1 cellular context compared by ENCODE assay signal in the genomic region with DNA sequence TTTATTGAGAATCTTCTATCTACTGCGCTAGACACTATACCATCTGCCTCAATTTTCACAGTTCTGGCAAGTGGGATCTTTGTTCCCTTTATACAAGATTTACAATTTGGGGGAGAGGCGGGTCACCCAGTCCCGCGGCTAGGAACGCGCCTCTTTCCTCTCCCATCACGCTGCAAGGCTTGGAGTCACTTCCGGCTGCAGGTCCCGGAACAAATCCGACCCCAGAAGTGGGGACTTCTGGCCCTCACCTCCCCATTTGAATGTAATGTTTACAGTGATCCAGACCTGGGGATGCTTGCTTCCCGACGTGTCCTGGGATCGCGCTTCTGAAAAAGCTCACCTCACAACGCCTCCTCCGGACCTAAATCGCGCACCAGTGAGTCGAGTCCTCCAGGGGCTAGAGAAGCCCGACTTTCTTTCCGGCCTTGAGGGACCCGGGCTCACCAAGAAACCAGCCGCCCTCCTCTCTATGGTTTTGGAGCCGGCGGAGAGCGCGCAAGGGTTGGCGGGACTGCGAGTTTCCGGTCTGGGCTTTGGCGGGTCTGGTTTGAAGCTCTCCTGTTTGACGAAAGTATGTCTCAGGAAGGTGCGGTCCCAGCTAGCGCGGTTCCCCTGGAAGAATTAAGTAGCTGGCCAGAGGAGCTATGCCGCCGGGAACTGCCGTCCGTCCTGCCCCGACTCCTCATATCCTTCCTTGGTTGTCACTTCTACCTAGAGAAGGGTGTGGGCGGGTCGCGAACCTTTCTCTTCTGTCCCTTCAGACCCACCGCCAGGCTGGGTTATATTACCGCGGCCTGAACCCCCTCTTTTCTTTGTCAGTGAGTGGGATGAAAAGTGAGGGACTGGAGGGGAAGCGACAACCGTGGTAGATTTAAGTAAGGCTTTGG.
TF ChIP-seq lines count a peak whose summit lies in the region.

TSS of gene METTL18 (minus strand) at position 378 of the 887 bp plus-strand sequence. CDS start 1,212 bp downstream, outside the sequence.

TF ChIP-seq in K562, 482 proteins besides CTCF, POLR2A, EP300 and RAD21 (continued from another document and continues in another):
- no peak for TF ChIP-seq ZNF280B (CRISPR knock-in tag; IDR thresholded peaks at IDR 0.05)
- TF ChIP-seq SMAD2 (IDR thresholded peaks at IDR 0.05; ENCODE audit: low read depth, low read length): no peak
- TF ChIP-seq, protein P1, sequence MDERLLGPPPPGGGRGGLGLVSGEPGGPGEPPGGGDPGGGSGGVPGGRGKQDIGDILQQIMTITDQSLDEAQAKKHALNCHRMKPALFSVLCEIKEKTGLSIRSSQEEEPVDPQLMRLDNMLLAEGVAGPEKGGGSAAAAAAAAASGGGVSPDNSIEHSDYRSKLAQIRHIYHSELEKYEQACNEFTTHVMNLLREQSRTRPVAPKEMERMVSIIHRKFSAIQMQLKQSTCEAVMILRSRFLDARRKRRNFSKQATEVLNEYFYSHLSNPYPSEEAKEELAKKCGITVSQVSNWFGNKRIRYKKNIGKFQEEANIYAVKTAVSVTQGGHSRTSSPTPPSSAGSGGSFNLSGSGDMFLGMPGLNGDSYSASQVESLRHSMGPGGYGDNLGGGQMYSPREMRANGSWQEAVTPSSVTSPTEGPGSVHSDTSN (CRISPR knock-in tag; IDR thresholded peaks at IDR 0.05; ENCODE audit: low read depth): no peak
- TF ChIP-seq, protein P1 (tag; conservative IDR thresholded peaks at IDR 0.05; ENCODE audit: low read depth): no peak
- no peak for TF ChIP-seq ZKSCAN3 (CRISPR knock-in tag; IDR thresholded peaks at IDR 0.05)
- TF ChIP-seq L3MBTL2 (IDR thresholded peaks at IDR 0.05): peak; percentile 63
- TF ChIP-seq, protein P2, sequence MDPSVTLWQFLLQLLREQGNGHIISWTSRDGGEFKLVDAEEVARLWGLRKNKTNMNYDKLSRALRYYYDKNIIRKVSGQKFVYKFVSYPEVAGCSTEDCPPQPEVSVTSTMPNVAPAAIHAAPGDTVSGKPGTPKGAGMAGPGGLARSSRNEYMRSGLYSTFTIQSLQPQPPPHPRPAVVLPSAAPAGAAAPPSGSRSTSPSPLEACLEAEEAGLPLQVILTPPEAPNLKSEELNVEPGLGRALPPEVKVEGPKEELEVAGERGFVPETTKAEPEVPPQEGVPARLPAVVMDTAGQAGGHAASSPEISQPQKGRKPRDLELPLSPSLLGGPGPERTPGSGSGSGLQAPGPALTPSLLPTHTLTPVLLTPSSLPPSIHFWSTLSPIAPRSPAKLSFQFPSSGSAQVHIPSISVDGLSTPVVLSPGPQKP (CRISPR knock-in tag; IDR thresholded peaks at IDR 0.05): no peak
- TF ChIP-seq KLF16 (IDR thresholded peaks at IDR 0.05): no peak
- TF ChIP-seq, protein P3, sequence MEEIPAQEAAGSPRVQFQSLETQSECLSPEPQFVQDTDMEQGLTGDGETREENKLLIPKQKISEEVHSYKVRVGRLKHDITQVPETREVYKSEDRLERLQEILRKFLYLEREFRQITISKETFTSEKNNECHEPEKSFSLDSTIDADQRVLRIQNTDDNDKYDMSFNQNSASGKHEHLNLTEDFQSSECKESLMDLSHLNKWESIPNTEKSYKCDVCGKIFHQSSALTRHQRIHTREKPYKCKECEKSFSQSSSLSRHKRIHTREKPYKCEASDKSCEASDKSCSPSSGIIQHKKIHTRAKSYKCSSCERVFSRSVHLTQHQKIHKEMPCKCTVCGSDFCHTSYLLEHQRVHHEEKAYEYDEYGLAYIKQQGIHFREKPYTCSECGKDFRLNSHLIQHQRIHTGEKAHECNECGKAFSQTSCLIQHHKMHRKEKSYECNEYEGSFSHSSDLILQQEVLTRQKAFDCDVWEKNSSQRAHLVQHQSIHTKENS (CRISPR knock-in tag; IDR thresholded peaks at IDR 0.05): no peak
- TF ChIP-seq JUND (IDR thresholded peaks at IDR 0.05; ENCODE audit: borderline replicate concordance, low read depth, low read length): no peak
- no peak; the same call in 2 of the 3 replicates for TF ChIP-seq JUND (tag; IDR thresholded peaks at IDR 0.05; ENCODE audit: borderline replicate concordance, low read depth, low read length)
- no peak for TF ChIP-seq USF2 (CRISPR knock-in tag; IDR thresholded peaks at IDR 0.05)
- TF ChIP-seq, protein P4, sequence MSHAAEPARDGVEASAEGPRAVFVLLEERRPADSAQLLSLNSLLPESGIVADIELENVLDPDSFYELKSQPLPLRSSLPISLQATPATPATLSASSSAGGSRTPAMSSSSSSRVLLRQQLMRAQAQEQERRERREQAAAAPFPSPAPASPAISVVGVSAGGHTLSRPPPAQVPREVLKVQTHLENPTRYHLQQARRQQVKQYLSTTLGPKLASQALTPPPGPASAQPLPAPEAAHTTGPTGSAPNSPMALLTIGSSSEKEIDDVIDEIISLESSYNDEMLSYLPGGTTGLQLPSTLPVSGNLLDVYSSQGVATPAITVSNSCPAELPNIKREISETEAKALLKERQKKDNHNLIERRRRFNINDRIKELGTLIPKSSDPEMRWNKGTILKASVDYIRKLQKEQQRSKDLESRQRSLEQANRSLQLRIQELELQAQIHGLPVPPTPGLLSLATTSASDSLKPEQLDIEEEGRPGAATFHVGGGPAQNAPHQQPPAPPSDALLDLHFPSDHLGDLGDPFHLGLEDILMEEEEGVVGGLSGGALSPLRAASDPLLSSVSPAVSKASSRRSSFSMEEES (CRISPR knock-in tag; IDR thresholded peaks at IDR 0.05): no peak
- 0 out of 2 replicates have a peak, but pooled peaks have one; percentile 30 for TF ChIP-seq ZNF445 (CRISPR knock-in tag; IDR thresholded peaks at IDR 0.05; ENCODE audit: low read depth)
- no peak for TF ChIP-seq MYBL2 (IDR thresholded peaks at IDR 0.05; ENCODE audit: low read depth)
- no peak for TF ChIP-seq MYBL2 (CRISPR knock-in tag; IDR thresholded peaks at IDR 0.05; ENCODE audit: borderline replicate concordance)
- TF ChIP-seq GATAD2A (IDR thresholded peaks at IDR 0.05): no peak
- TF ChIP-seq, protein P5, sequence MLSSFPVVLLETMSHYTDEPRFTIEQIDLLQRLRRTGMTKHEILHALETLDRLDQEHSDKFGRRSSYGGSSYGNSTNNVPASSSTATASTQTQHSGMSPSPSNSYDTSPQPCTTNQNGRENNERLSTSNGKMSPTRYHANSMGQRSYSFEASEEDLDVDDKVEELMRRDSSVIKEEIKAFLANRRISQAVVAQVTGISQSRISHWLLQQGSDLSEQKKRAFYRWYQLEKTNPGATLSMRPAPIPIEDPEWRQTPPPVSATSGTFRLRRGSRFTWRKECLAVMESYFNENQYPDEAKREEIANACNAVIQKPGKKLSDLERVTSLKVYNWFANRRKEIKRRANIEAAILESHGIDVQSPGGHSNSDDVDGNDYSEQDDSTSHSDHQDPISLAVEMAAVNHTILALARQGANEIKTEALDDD (IDR thresholded peaks at IDR 0.05): no peak
- TF ChIP-seq, protein P6, sequence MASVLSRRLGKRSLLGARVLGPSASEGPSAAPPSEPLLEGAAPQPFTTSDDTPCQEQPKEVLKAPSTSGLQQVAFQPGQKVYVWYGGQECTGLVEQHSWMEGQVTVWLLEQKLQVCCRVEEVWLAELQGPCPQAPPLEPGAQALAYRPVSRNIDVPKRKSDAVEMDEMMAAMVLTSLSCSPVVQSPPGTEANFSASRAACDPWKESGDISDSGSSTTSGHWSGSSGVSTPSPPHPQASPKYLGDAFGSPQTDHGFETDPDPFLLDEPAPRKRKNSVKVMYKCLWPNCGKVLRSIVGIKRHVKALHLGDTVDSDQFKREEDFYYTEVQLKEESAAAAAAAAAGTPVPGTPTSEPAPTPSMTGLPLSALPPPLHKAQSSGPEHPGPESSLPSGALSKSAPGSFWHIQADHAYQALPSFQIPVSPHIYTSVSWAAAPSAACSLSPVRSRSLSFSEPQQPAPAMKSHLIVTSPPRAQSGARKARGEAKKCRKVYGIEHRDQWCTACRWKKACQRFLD (CRISPR knock-in tag; IDR thresholded peaks at IDR 0.05): no peak; the same call in 1 of the 2 replicates
- TF ChIP-seq REST (CRISPR knock-in tag; IDR thresholded peaks at IDR 0.05; ENCODE audit: low read depth): no peak
- TF ChIP-seq MEIS2 (IDR thresholded peaks at IDR 0.05; ENCODE audit: partially characterized antibody): no peak
- TF ChIP-seq HDAC1 (IDR thresholded peaks at IDR 0.05): peak in 1 of 2 experiments; percentile 90; a peak in 2 of 4 replicates
- TF ChIP-seq CEBPB (tag; IDR thresholded peaks at IDR 0.05): no peak
- peak; percentile 51 for TF ChIP-seq HMGN3 (IDR thresholded peaks at IDR 0.05; ENCODE audit: borderline replicate concordance, extremely low read depth, insufficient read length, low read depth, low read length)
- no peak for TF ChIP-seq U2AF2 (optimal IDR thresholded peaks at IDR 0.05; ENCODE audit: low read depth, low read length)
- TF ChIP-seq PCBP1 (IDR thresholded peaks at IDR 0.05; ENCODE audit: low read depth, low read length, poor library complexity, severe bottlenecking): no peak
- TF ChIP-seq PHF20 (IDR thresholded peaks at IDR 0.05; ENCODE audit: partially characterized antibody): peak; percentile 90
- peak; percentile 33 for TF ChIP-seq BRD9 (IDR thresholded peaks at IDR 0.05; ENCODE audit: low read depth, partially characterized antibody)
- no peak for TF ChIP-seq BACH1 (tag; IDR thresholded peaks at IDR 0.05)
- no peak for TF ChIP-seq TCFL5 (CRISPR knock-in tag; conservative IDR thresholded peaks at IDR 0.05)
- TF ChIP-seq ZNF766 (CRISPR knock-in tag; conservative IDR thresholded peaks at IDR 0.05): no peak
- no peak for TF ChIP-seq DDX20 (tag; IDR thresholded peaks at IDR 0.05; ENCODE audit: low read depth)
- no peak for TF ChIP-seq ZNF644 (tag; IDR thresholded peaks at IDR 0.05; ENCODE audit: low read depth)
- TF ChIP-seq KAT2B (IDR thresholded peaks at IDR 0.05; ENCODE audit: low read depth, low read length): no peak
- TF ChIP-seq LARP7 (IDR thresholded peaks at IDR 0.05): no peak
- no peak for TF ChIP-seq HDGF (IDR thresholded peaks at IDR 0.05)
- no peak for TF ChIP-seq OTX1 (CRISPR knock-in tag; IDR thresholded peaks at IDR 0.05)
- TF ChIP-seq BRCA1 (IDR thresholded peaks at IDR 0.05): no peak
- TF ChIP-seq BRCA1 (CRISPR knock-in tag; IDR thresholded peaks at IDR 0.05): no peak
- no peak for TF ChIP-seq IRF2 (CRISPR knock-in tag; IDR thresholded peaks at IDR 0.05)
- TF ChIP-seq, protein P7, sequence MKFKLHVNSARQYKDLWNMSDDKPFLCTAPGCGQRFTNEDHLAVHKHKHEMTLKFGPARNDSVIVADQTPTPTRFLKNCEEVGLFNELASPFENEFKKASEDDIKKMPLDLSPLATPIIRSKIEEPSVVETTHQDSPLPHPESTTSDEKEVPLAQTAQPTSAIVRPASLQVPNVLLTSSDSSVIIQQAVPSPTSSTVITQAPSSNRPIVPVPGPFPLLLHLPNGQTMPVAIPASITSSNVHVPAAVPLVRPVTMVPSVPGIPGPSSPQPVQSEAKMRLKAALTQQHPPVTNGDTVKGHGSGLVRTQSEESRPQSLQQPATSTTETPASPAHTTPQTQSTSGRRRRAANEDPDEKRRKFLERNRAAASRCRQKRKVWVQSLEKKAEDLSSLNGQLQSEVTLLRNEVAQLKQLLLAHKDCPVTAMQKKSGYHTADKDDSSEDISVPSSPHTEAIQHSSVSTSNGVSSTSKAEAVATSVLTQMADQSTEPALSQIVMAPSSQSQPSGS (CRISPR knock-in tag; IDR thresholded peaks at IDR 0.05): no peak
- no peak for TF ChIP-seq PHB (CRISPR knock-in tag; IDR thresholded peaks at IDR 0.05)
